In the genomic region with DNA sequence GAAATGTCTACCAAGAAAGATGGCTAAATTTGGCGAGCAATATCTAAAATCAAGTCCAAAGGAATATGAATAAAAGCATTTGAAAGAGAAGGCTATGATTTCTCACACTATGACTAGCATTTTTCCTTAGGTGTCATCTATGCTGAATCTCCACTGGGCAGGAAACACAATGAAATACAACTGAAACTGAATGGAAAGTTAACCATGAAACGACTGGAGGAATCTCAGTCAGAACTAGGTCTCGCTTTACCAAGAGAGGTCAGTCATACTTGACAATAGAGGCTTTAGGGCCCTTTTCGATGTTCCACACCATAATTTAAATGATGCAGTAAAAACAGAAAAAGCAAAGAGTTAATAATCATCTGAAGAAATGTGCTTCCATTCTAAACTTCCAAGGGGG, we compare ENCODE assay signal across 23 cellular contexts.
"Had no signal": no experiment of that assay in that cellular context is flagged by ENCODE, and none has a peak within 500 bp of the region (broad histone marks: within the 10 kb centered on the region; RNA-seq: fewer than 3 reads in every experiment).

No MANE protein-coding gene starts in this region.

- H3K27me3 ChIP-seq: breast epithelium had no signal

- H3K4me3 ChIP-seq: breast epithelium, SK-N-MC had no signal

- H3K27me3 Mint-ChIP-seq: activated CD4-positive, alpha-beta memory T cell treated with anti-CD3 and anti-CD28 coated beads, Interleukin-2, amount 10 ng/mL, durations not matched to agents 7 days and 5 days; activated CD4-positive, alpha-beta T cell treated with anti-CD3 and anti-CD28 coated beads, Interleukin-2, amount 10 ng/mL, durations not matched to agents 7 days and 5 days had no signal

- H3K4me3 Mint-ChIP-seq: activated CD4-positive, alpha-beta memory T cell treated with anti-CD3 and anti-CD28 coated beads, Interleukin-2, amount 10 ng/mL, durations not matched to agents 7 days and 5 days; activated CD4-positive, alpha-beta T cell treated with anti-CD3 and anti-CD28 coated beads, Interleukin-2, amount 10 ng/mL, durations not matched to agents 7 days and 5 days; activated naive CD4-positive, alpha-beta T cell treated with anti-CD3 and anti-CD28 coated beads, Interleukin-2, amount 50 U/mL, for 24 hours; activated T-cell treated with anti-CD3 and anti-CD28 coated beads, Interleukin-2, amount 50 U/mL, for 72 hours had no signal

- H3K36me3 ChIP-seq: breast epithelium had no signal

- ATAC-seq: activated T-cell treated with anti-CD3 and anti-CD28 coated beads, Interleukin-2, amount 50 U/mL, for 72 hours; Panc1; Right ventricle myocardium inferior had no signal

- H3K27ac ChIP-seq: breast epithelium, SK-N-MC, VCaP had no signal

- H3K9me3 Mint-ChIP-seq: activated CD4-positive, alpha-beta memory T cell treated with anti-CD3 and anti-CD28 coated beads, Interleukin-2, amount 10 ng/mL, durations not matched to agents 7 days and 5 days; activated CD4-positive, alpha-beta T cell treated with anti-CD3 and anti-CD28 coated beads, Interleukin-2, amount 10 ng/mL, durations not matched to agents 7 days and 5 days; activated naive CD4-positive, alpha-beta T cell treated with anti-CD3 and anti-CD28 coated beads, Interleukin-2, amount 50 U/mL, for 24 hours; activated T-cell treated with anti-CD3 and anti-CD28 coated beads, Interleukin-2, amount 50 U/mL, for 72 hours had no signal

- H3K4me1 ChIP-seq: breast epithelium had no signal

- DNase-seq: activated CD4-positive, alpha-beta memory T cell treated with anti-CD3 and anti-CD28 coated beads, Interleukin-2, amount 10 ng/mL, durations not matched to agents 7 days and 5 days; activated CD4-positive, alpha-beta T cell treated with anti-CD3 and anti-CD28 coated beads, Interleukin-2, amount 10 ng/mL, durations not matched to agents 7 days and 5 days; activated CD4-positive, CD25-positive, alpha-beta regulatory T cell; activated T-cell treated with anti-CD3 and anti-CD28 coated beads for 4 hours; activated T-cell treated with anti-CD3 and anti-CD28 coated beads, Interleukin-2, amount 50 U/mL, for 72 hours; aorta; caudate nucleus; NCI-H1048; NCI-H1417; NCI-H2029; NCI-H2107; NCI-H2171 treated with DMSO at 0.1 percent for 48 hours; NCI-H226; NCI-H526 treated with DMSO at 0.1 percent for 48 hours; NCI-H82; RPMI8226; T-helper 1 cell had no signal

- H3K36me3 Mint-ChIP-seq: activated naive CD4-positive, alpha-beta T cell treated with anti-CD3 and anti-CD28 coated beads, Interleukin-2, amount 50 U/mL, for 24 hours had no signal

- H3K27ac Mint-ChIP-seq: activated CD4-positive, alpha-beta memory T cell treated with anti-CD3 and anti-CD28 coated beads, Interleukin-2, amount 10 ng/mL, durations not matched to agents 7 days and 5 days; activated CD4-positive, alpha-beta T cell treated with anti-CD3 and anti-CD28 coated beads, Interleukin-2, amount 10 ng/mL, durations not matched to agents 7 days and 5 days; activated naive CD4-positive, alpha-beta T cell treated with anti-CD3 and anti-CD28 coated beads, Interleukin-2, amount 50 U/mL, for 24 hours; activated T-cell treated with anti-CD3 and anti-CD28 coated beads, Interleukin-2, amount 50 U/mL, for 72 hours had no signal

- H3K9me3 ChIP-seq: breast epithelium had no signal

- H3K4me1 Mint-ChIP-seq: activated CD4-positive, alpha-beta memory T cell treated with anti-CD3 and anti-CD28 coated beads, Interleukin-2, amount 10 ng/mL, durations not matched to agents 7 days and 5 days; activated CD4-positive, alpha-beta T cell treated with anti-CD3 and anti-CD28 coated beads, Interleukin-2, amount 10 ng/mL, durations not matched to agents 7 days and 5 days; activated naive CD4-positive, alpha-beta T cell treated with anti-CD3 and anti-CD28 coated beads, Interleukin-2, amount 50 U/mL, for 24 hours had no signal
